8 cellular contexts compared by ENCODE assay signal in genomic region chr19:55486971-55487883, GRCh38. TPM values are rescaled to one million over a fixed set of nuclear protein-coding genes. Genes with fewer than 3 reads are reported as not detected.
DNase-seq lines count a peak whose midpoint lies in the region; ATAC-seq, FAIRE-seq and TF ChIP-seq lines count a peak whose summit lies in the region.

No MANE protein-coding gene starts in this region.

- TF ChIP-seq POLR2A in HepG2 (IDR thresholded peaks at IDR 0.05; ENCODE audit: insufficient read depth in 1 of 2, low read depth in 2 of 2, low read length in 2 of 2), result no peak

- H3K9me3 ChIP-seq in HepG2 (ENCODE audit: low read length), result no peaks in the 10 kb centered on the region

- no peak for TF ChIP-seq RAD21 in HepG2 (CRISPR knock-in tag; IDR thresholded peaks at IDR 0.05)

- DNase-seq in H4 (ENCODE audit: low spot score), result peak; percentile 96
- DNase-seq in T1000 (lab: John Stamatoyannopoulos, UW), result peak; percentile 59
- peak in 11 of 61 donors; percentile 19 to 42 (median 23) for DNase-seq in caudate nucleus (lab: John Stamatoyannopoulos, UW)
- peak; percentile 23 for DNase-seq in HepG2 (ENCODE audit: low spot score)
- peak; percentile 29 to 30 for DNase-seq in stimulated activated CD8-positive, alpha-beta memory T cell treated with anti-CD3 and anti-CD28 coated beads, Interleukin-15, amount 100 ng/mL, for 4 hours (ENCODE audit: low read depth in 2 of 2)
- no peak for DNase-seq in COR-L47 (lab: John Stamatoyannopoulos, UW)
- DNase-seq in NCI-H526 (lab: John Stamatoyannopoulos, UW), result no peak

- H2AFZ ChIP-seq in HepG2 (ENCODE audit: low read length), result no peak overlapping the region

- no peaks in the 10 kb centered on the region for H3K79me2 ChIP-seq in HepG2 (ENCODE audit: insufficient read depth, low read length)

- TF ChIP-seq EP300 in HepG2 (IDR thresholded peaks at IDR 0.05; ENCODE audit: low read depth in 2 of 2, low read length in 2 of 2) (no peak), HepG2 (CRISPR knock-in tag; IDR thresholded peaks at IDR 0.05; ENCODE audit: borderline replicate concordance) (no peak)

- FAIRE-seq in HepG2 (lab: Jason Lieb, UNC), result no peak

- no peak for TF ChIP-seq CTCF in HepG2 (CRISPR knock-in tag; IDR thresholded peaks at IDR 0.05)

- H3K27ac ChIP-seq in caudate nucleus (ENCODE audit: low read depth, low read length) (peak overlapping the region; percentile 64), HepG2 (ENCODE audit: extremely low read length, insufficient read depth, low read length) (no peak overlapping the region)

- BruUV-seq in HepG2 (replicated peaks; lab: Mats Ljungman, UMichigan), result TSS peak; percentile 57

- H3K27me3 ChIP-seq in HepG2 (ENCODE audit: control insufficient read depth in 1 of 2, insufficient read depth in 2 of 2, low read length in 2 of 2), result peaks cover 8 to 27% of the 10 kb centered on the region in 2 experiments

- H3K36me3 ChIP-seq in HepG2 (replicated peaks in 1 of 2; ENCODE audit: control insufficient read depth in 1 of 2, insufficient read depth in 2 of 2, low read length in 2 of 2), result no peaks in the 10 kb centered on the region

- POLR2A ChIA-PET in HepG2 (lab: Yijun Ruan, JAX), result interaction anchor here (0.7 to 4.3 kb wide), 5 partner anchors 10 to 231 kb away, joined by 3 to 44 read pairs (median 4); partner anchors contain the start of genes ISOC2 and ZNF628

- H3K4me1 ChIP-seq in HepG2 (ENCODE audit: insufficient read depth, low read length), result peaks cover 33% of the 10 kb centered on the region

- H3K4me2 ChIP-seq in HepG2 (ENCODE audit: low read depth, low read length), result peak overlapping the region; percentile 67

- intact Hi-C loops in HepG2 (cut with micrococcal nuclease; ENCODE audit: unreplicated experiment), result no loop called here

- no peaks in the 10 kb centered on the region for H4K20me1 ChIP-seq in HepG2 (ENCODE audit: insufficient read depth, low read length)

- peak overlapping the region in 2 of 3 experiments; percentile 16 to 42; a peak in 1 of 6 replicates for H3K4me3 ChIP-seq in HepG2 (replicated peaks in 1 of 3; ENCODE audit: insufficient read depth in 1 of 3, low read depth in 2 of 3, low read length in 3 of 3)

- peak overlapping the region; percentile 32; the same call in 1 of the 2 replicates for H3K9ac ChIP-seq in HepG2 (ENCODE audit: insufficient read depth, low read depth, low read length)

- ATAC-seq in HepG2 (peak; percentile 21), GM19463 (IDR thresholded peaks at IDR 0.05; ENCODE audit: unreplicated experiment) (no peak)

- CTCF ChIA-PET in HepG2 (lab: Yijun Ruan, JAX; ENCODE audit: low intra/inter-chr PET ratio, low total read pairs), result no interaction called here

- 20% methylated on average over 18 of the region's 26 CpGs for WGBS in HepG2 (ENCODE audit: low lambda C conversion rate)

- in situ Hi-C loops in HepG2 (cut with HindIII; ENCODE audit: extremely low pct_ligation_motif_present, low pct_unique_long_range_greater_than_20kb), result no loop called here

RNA-seq across cellular contexts. Expression of gene SSC5D, which starts 1.0 kb away (rescaled TPM):
- total RNA-seq in H4 (2014; rRNA removed; shearing (Covaris generic)), result 0.23 and 0.29 TPM in 2 replicates
- not detected in 2 replicates for total RNA-seq in HepG2 (2016; rRNA removed; fragmentation: Illumina TruSeq; extraction: Trizol)
- total RNA-seq in HepG2 (2016; cell fraction: cytosol; rRNA removed; fragmentation: Illumina TruSeq; extraction: Trizol; ENCODE audit: low read depth), result not detected in 2 replicates
- not detected in 2 replicates for total RNA-seq in HepG2 (2016; cell fraction: insoluble cytoplasmic fraction; rRNA removed; fragmentation: Illumina TruSeq; extraction: Trizol)
- not detected in 2 replicates for total RNA-seq in HepG2 (2016; cell fraction: membrane; rRNA removed; fragmentation: Illumina TruSeq; extraction: Trizol)
- not detected in 2 replicates for total RNA-seq in HepG2 (2016; cell fraction: nucleus; rRNA removed; fragmentation: Illumina TruSeq; extraction: Trizol)
- 0.03 TPM in 1 of 2 replicates, not detected in the other for polyA plus RNA-seq in HepG2 (2011; rRNA removed)
- polyA plus RNA-seq in HepG2 (2011; cell fraction: cytosol; rRNA removed), result not detected in 2 replicates
- 0.10 and 0.61 TPM in 2 replicates for polyA plus RNA-seq in HepG2 (2011; cell fraction: nucleus; rRNA removed)
- 0.03 TPM in 1 of 2 replicates, not detected in the other for polyA plus RNA-seq in HepG2 (2012)
- polyA plus RNA-seq in HepG2 (2016; cell fraction: cytosol; fragmentation: Illumina TruSeq; extraction: Trizol; ENCODE audit: low read depth), result not detected in 2 replicates
- not detected in 2 replicates for polyA plus RNA-seq in HepG2 (2016; cell fraction: insoluble cytoplasmic fraction; fragmentation: Illumina TruSeq; extraction: Trizol; ENCODE audit: low read depth)
- not detected in 2 replicates for polyA plus RNA-seq in HepG2 (2016; cell fraction: membrane; fragmentation: Illumina TruSeq; extraction: Trizol; ENCODE audit: low read depth)
- not detected in 2 replicates for polyA plus RNA-seq in HepG2 (2016; cell fraction: nucleus; fragmentation: Illumina TruSeq; extraction: Trizol; ENCODE audit: insufficient read depth, low read depth)
- 0.04 and 0.14 TPM in 2 replicates for polyA minus RNA-seq in HepG2 (2011; rRNA and poly(A)+ RNA removed; ENCODE audit: low replicate concordance)
- polyA minus RNA-seq in HepG2 (2011; cell fraction: cytosol; rRNA and poly(A)+ RNA removed), result not detected in 2 replicates
- polyA minus RNA-seq in HepG2 (2011; cell fraction: nucleus; rRNA and poly(A)+ RNA removed), result 0.12 TPM in 1 of 2 replicates, not detected in the other

RNA-seq across cellular contexts. Expression of gene NAT14, which starts 2.2 kb away (rescaled TPM):
- total RNA-seq in H4 (2014; rRNA removed; shearing (Covaris generic)), result 28.0 and 28.9 TPM in 2 replicates
- 14.7 and 22.3 TPM in 2 replicates for total RNA-seq in HepG2 (2016; rRNA removed; fragmentation: Illumina TruSeq; extraction: Trizol)
- 15.7 and 17.4 TPM in 2 replicates for total RNA-seq in HepG2 (2016; cell fraction: cytosol; rRNA removed; fragmentation: Illumina TruSeq; extraction: Trizol; ENCODE audit: low read depth)
- total RNA-seq in HepG2 (2016; cell fraction: insoluble cytoplasmic fraction; rRNA removed; fragmentation: Illumina TruSeq; extraction: Trizol), result 14.8 and 26.5 TPM in 2 replicates
- 24.1 and 26.6 TPM in 2 replicates for total RNA-seq in HepG2 (2016; cell fraction: membrane; rRNA removed; fragmentation: Illumina TruSeq; extraction: Trizol)
- total RNA-seq in HepG2 (2016; cell fraction: nucleus; rRNA removed; fragmentation: Illumina TruSeq; extraction: Trizol), result 17.7 and 22.1 TPM in 2 replicates
- 20.7 and 24.7 TPM in 2 replicates for polyA plus RNA-seq in HepG2 (2011; rRNA removed)
- 17.5 and 24.6 TPM in 2 replicates for polyA plus RNA-seq in HepG2 (2011; cell fraction: cytosol; rRNA removed)
- 37.8 and 42.1 TPM in 2 replicates for polyA plus RNA-seq in HepG2 (2011; cell fraction: nucleus; rRNA removed)
- 19.0 and 25.8 TPM in 2 replicates for polyA plus RNA-seq in HepG2 (2012)
- 18.4 and 22.8 TPM in 2 replicates for polyA plus RNA-seq in HepG2 (2016; cell fraction: cytosol; fragmentation: Illumina TruSeq; extraction: Trizol; ENCODE audit: low read depth)
- polyA plus RNA-seq in HepG2 (2016; cell fraction: insoluble cytoplasmic fraction; fragmentation: Illumina TruSeq; extraction: Trizol; ENCODE audit: low read depth), result 16.4 and 17.1 TPM in 2 replicates
- 23.9 and 24.7 TPM in 2 replicates for polyA plus RNA-seq in HepG2 (2016; cell fraction: membrane; fragmentation: Illumina TruSeq; extraction: Trizol; ENCODE audit: low read depth)
- polyA plus RNA-seq in HepG2 (2016; cell fraction: nucleus; fragmentation: Illumina TruSeq; extraction: Trizol; ENCODE audit: insufficient read depth, low read depth), result 40.3 and 41.0 TPM in 2 replicates
- 4.3 and 11.1 TPM in 2 replicates for polyA minus RNA-seq in HepG2 (2011; rRNA and poly(A)+ RNA removed; ENCODE audit: low replicate concordance)
- 4.5 and 6.5 TPM in 2 replicates for polyA minus RNA-seq in HepG2 (2011; cell fraction: cytosol; rRNA and poly(A)+ RNA removed)
- 3.2 and 5.3 TPM in 2 replicates for polyA minus RNA-seq in HepG2 (2011; cell fraction: nucleus; rRNA and poly(A)+ RNA removed)

RNA-seq across cellular contexts. Expression of gene ZNF628, which starts 10.8 kb away (rescaled TPM):
- 1.4 and 3.9 TPM in 2 replicates for total RNA-seq in H4 (2014; rRNA removed; shearing (Covaris generic))
- total RNA-seq in HepG2 (2016; rRNA removed; fragmentation: Illumina TruSeq; extraction: Trizol), result 1.00 and 1.2 TPM in 2 replicates
- total RNA-seq in HepG2 (2016; cell fraction: cytosol; rRNA removed; fragmentation: Illumina TruSeq; extraction: Trizol; ENCODE audit: low read depth), result 0.53 and 0.91 TPM in 2 replicates
- total RNA-seq in HepG2 (2016; cell fraction: insoluble cytoplasmic fraction; rRNA removed; fragmentation: Illumina TruSeq; extraction: Trizol), result 0.98 and 1.1 TPM in 2 replicates
- 1.9 and 2.5 TPM in 2 replicates for total RNA-seq in HepG2 (2016; cell fraction: membrane; rRNA removed; fragmentation: Illumina TruSeq; extraction: Trizol)
- total RNA-seq in HepG2 (2016; cell fraction: nucleus; rRNA removed; fragmentation: Illumina TruSeq; extraction: Trizol), result 1.2 TPM in 2 replicates
- 0.48 and 0.54 TPM in 2 replicates for polyA plus RNA-seq in HepG2 (2011; rRNA removed)
- polyA plus RNA-seq in HepG2 (2011; cell fraction: cytosol; rRNA removed), result 0.19 and 0.56 TPM in 2 replicates
- polyA plus RNA-seq in HepG2 (2011; cell fraction: nucleus; rRNA removed), result 2.8 and 4.7 TPM in 2 replicates
- 1.7 and 1.9 TPM in 2 replicates for polyA plus RNA-seq in HepG2 (2012)
- polyA plus RNA-seq in HepG2 (2016; cell fraction: cytosol; fragmentation: Illumina TruSeq; extraction: Trizol; ENCODE audit: low read depth), result 0.40 and 0.47 TPM in 2 replicates
- 1.4 and 2.1 TPM in 2 replicates for polyA plus RNA-seq in HepG2 (2016; cell fraction: insoluble cytoplasmic fraction; fragmentation: Illumina TruSeq; extraction: Trizol; ENCODE audit: low read depth)
- polyA plus RNA-seq in HepG2 (2016; cell fraction: membrane; fragmentation: Illumina TruSeq; extraction: Trizol; ENCODE audit: low read depth), result 1.1 and 2.4 TPM in 2 replicates
- polyA plus RNA-seq in HepG2 (2016; cell fraction: nucleus; fragmentation: Illumina TruSeq; extraction: Trizol; ENCODE audit: insufficient read depth, low read depth), result 2.5 and 2.7 TPM in 2 replicates
- polyA minus RNA-seq in HepG2 (2011; rRNA and poly(A)+ RNA removed; ENCODE audit: low replicate concordance), result 0.75 and 2.3 TPM in 2 replicates
- polyA minus RNA-seq in HepG2 (2011; cell fraction: cytosol; rRNA and poly(A)+ RNA removed), result 1.9 and 2.1 TPM in 2 replicates
- polyA minus RNA-seq in HepG2 (2011; cell fraction: nucleus; rRNA and poly(A)+ RNA removed), result 0.62 and 1.8 TPM in 2 replicates

RNA-seq across cellular contexts. Expression of gene C19orf85, which starts 22.7 kb away (rescaled TPM):
- not detected in 2 replicates for total RNA-seq in H4 (2014; rRNA removed; shearing (Covaris generic))
- total RNA-seq in HepG2 (2016; rRNA removed; fragmentation: Illumina TruSeq; extraction: Trizol), result not detected in 2 replicates
- not detected in 2 replicates for total RNA-seq in HepG2 (2016; cell fraction: cytosol; rRNA removed; fragmentation: Illumina TruSeq; extraction: Trizol; ENCODE audit: low read depth)
- total RNA-seq in HepG2 (2016; cell fraction: insoluble cytoplasmic fraction; rRNA removed; fragmentation: Illumina TruSeq; extraction: Trizol), result not detected in 2 replicates
- not detected in 2 replicates for total RNA-seq in HepG2 (2016; cell fraction: membrane; rRNA removed; fragmentation: Illumina TruSeq; extraction: Trizol)
- total RNA-seq in HepG2 (2016; cell fraction: nucleus; rRNA removed; fragmentation: Illumina TruSeq; extraction: Trizol), result not detected in 2 replicates
- polyA plus RNA-seq in HepG2 (2011; rRNA removed), result not detected in 2 replicates
- polyA plus RNA-seq in HepG2 (2011; cell fraction: cytosol; rRNA removed), result not detected in 2 replicates
- not detected in 2 replicates for polyA plus RNA-seq in HepG2 (2011; cell fraction: nucleus; rRNA removed)
- polyA plus RNA-seq in HepG2 (2012), result not detected in 2 replicates
- not detected in 2 replicates for polyA plus RNA-seq in HepG2 (2016; cell fraction: cytosol; fragmentation: Illumina TruSeq; extraction: Trizol; ENCODE audit: low read depth)
- polyA plus RNA-seq in HepG2 (2016; cell fraction: insoluble cytoplasmic fraction; fragmentation: Illumina TruSeq; extraction: Trizol; ENCODE audit: low read depth), result not detected in 2 replicates
- polyA plus RNA-seq in HepG2 (2016; cell fraction: membrane; fragmentation: Illumina TruSeq; extraction: Trizol; ENCODE audit: low read depth), result not detected in 2 replicates
- polyA plus RNA-seq in HepG2 (2016; cell fraction: nucleus; fragmentation: Illumina TruSeq; extraction: Trizol; ENCODE audit: insufficient read depth, low read depth), result not detected in 2 replicates
- polyA minus RNA-seq in HepG2 (2011; rRNA and poly(A)+ RNA removed; ENCODE audit: low replicate concordance), result not detected in 2 replicates
- polyA minus RNA-seq in HepG2 (2011; cell fraction: cytosol; rRNA and poly(A)+ RNA removed), result not detected in 2 replicates
- not detected in 2 replicates for polyA minus RNA-seq in HepG2 (2011; cell fraction: nucleus; rRNA and poly(A)+ RNA removed)

RNA-seq across cellular contexts. Expression of gene ISOC2, which starts 25.8 kb away (rescaled TPM):
- total RNA-seq in H4 (2014; rRNA removed; shearing (Covaris generic)), result 187 and 279 TPM in 2 replicates
- total RNA-seq in HepG2 (2016; rRNA removed; fragmentation: Illumina TruSeq; extraction: Trizol), result 105 and 106 TPM in 2 replicates
- 58.0 and 83.1 TPM in 2 replicates for total RNA-seq in HepG2 (2016; cell fraction: cytosol; rRNA removed; fragmentation: Illumina TruSeq; extraction: Trizol; ENCODE audit: low read depth)
- 111 TPM in 2 replicates for total RNA-seq in HepG2 (2016; cell fraction: insoluble cytoplasmic fraction; rRNA removed; fragmentation: Illumina TruSeq; extraction: Trizol)
- total RNA-seq in HepG2 (2016; cell fraction: membrane; rRNA removed; fragmentation: Illumina TruSeq; extraction: Trizol), result 74.7 and 115 TPM in 2 replicates
- 35.2 and 36.6 TPM in 2 replicates for total RNA-seq in HepG2 (2016; cell fraction: nucleus; rRNA removed; fragmentation: Illumina TruSeq; extraction: Trizol)
- 76.8 and 91.2 TPM in 2 replicates for polyA plus RNA-seq in HepG2 (2011; rRNA removed)
- polyA plus RNA-seq in HepG2 (2011; cell fraction: cytosol; rRNA removed), result 54.7 and 108 TPM in 2 replicates
- polyA plus RNA-seq in HepG2 (2011; cell fraction: nucleus; rRNA removed), result 86.0 and 95.9 TPM in 2 replicates
- polyA plus RNA-seq in HepG2 (2012), result 45.9 and 55.5 TPM in 2 replicates
- 60.4 and 89.7 TPM in 2 replicates for polyA plus RNA-seq in HepG2 (2016; cell fraction: cytosol; fragmentation: Illumina TruSeq; extraction: Trizol; ENCODE audit: low read depth)
- 101 and 114 TPM in 2 replicates for polyA plus RNA-seq in HepG2 (2016; cell fraction: insoluble cytoplasmic fraction; fragmentation: Illumina TruSeq; extraction: Trizol; ENCODE audit: low read depth)
- 71.9 and 93.3 TPM in 2 replicates for polyA plus RNA-seq in HepG2 (2016; cell fraction: membrane; fragmentation: Illumina TruSeq; extraction: Trizol; ENCODE audit: low read depth)
- polyA plus RNA-seq in HepG2 (2016; cell fraction: nucleus; fragmentation: Illumina TruSeq; extraction: Trizol; ENCODE audit: insufficient read depth, low read depth), result 63.4 and 69.6 TPM in 2 replicates
- 18.3 and 57.5 TPM in 2 replicates for polyA minus RNA-seq in HepG2 (2011; rRNA and poly(A)+ RNA removed; ENCODE audit: low replicate concordance)
- 34.3 and 34.6 TPM in 2 replicates for polyA minus RNA-seq in HepG2 (2011; cell fraction: cytosol; rRNA and poly(A)+ RNA removed)
- 21.0 and 25.6 TPM in 2 replicates for polyA minus RNA-seq in HepG2 (2011; cell fraction: nucleus; rRNA and poly(A)+ RNA removed)

Comparison
In these comparisons a context has a peak if more than half of its experiments do, and no peak if none do; other contexts are left out.
1. DNase-seq: peak in H4 (single experiment), T1000 (single experiment), HepG2 (single experiment) and stimulated activated CD8-positive, alpha-beta memory T cell treated with anti-CD3 and anti-CD28 coated beads, Interleukin-15, amount 100 ng/mL, for 4 hours (2 of 2); none in COR-L47 (single experiment) and NCI-H526 (0 of 2).